In the genomic region with DNA sequence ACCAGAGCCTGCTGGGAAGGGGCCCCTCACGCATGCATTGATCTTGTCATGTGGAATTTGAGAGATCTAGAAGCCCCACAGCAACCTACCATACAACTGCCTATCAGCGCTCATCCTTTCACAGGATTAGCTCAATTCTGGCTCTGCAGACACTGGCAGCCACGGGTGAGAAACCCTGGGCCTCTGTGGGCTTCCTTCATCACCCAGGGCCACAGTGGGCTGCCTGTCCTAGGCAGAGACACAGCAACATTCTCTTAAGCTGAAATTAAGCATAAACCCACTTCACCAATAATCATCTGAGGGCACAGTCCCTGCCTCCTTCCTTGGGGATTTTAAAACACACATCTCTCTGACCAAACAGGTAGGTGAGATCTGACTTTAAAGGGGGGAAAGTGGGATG, we compare ENCODE assay signal across 36 cellular contexts. TPM values are rescaled to one million over a fixed set of nuclear protein-coding genes. Genes with fewer than 3 reads are reported as not detected.
DNase-seq lines count a peak whose midpoint lies in the region; ATAC-seq and TF ChIP-seq lines count a peak whose summit lies in the region.
"Had no signal": no experiment of that assay in that cellular context is flagged by ENCODE, and none has a peak within 500 bp of the region (broad histone marks: within the 10 kb centered on the region; RNA-seq: fewer than 3 reads in every experiment).

No MANE protein-coding gene starts in this region.

- no peak overlapping the region for H3K4me3 ChIP-seq in body of pancreas
- H3K4me3 ChIP-seq: A549; BLaER1; BLaER1 treated with 17β-estradiol and CSF1 and Interleukin-3, amounts not matched to agents 10 nM and 100 nM had no signal

- H3K9me3 ChIP-seq in body of pancreas: no peaks in the 10 kb centered on the region
- H3K9me3 ChIP-seq: A549; BE2C; BLaER1; BLaER1 treated with 17β-estradiol and CSF1 and Interleukin-3, amounts not matched to agents 10 nM and 100 nM; Caco-2 had no signal

- 71 to 78% methylated on average over 3 of the region's 3 CpGs for WGBS in body of pancreas, 2 donors

- H3K27ac ChIP-seq in body of pancreas: peak overlapping the region in 3 of 4 donors; percentile 21 to 86 (median 85)
- H3K27ac ChIP-seq: 22Rv1; A549; BLaER1; BLaER1 treated with 17β-estradiol and CSF1 and Interleukin-3, amounts not matched to agents 10 nM and 100 nM; C4-2B had no signal

- TF ChIP-seq POLR2A in body of pancreas (IDR thresholded peaks at IDR 0.05): no peak

- no peak overlapping the region for H3K27ac Mint-ChIP-seq in activated CD4-positive, alpha-beta T cell treated with anti-CD3 and anti-CD28 coated beads, Interleukin-2, amount 10 ng/mL, durations not matched to agents 24 days and 14 days
- H3K27ac Mint-ChIP-seq: B cell; CD14-positive monocyte; CD4-positive, alpha-beta memory T cell; CD4-positive, alpha-beta T cell; CD4-positive, CD25-positive, alpha-beta regulatory T cell; CD8-positive, alpha-beta memory T cell; CD8-positive, alpha-beta T cell had no signal

- no peaks in the 10 kb centered on the region for H3K36me3 Mint-ChIP-seq in activated CD4-positive, alpha-beta T cell treated with anti-CD3 and anti-CD28 coated beads, Interleukin-2, amount 10 ng/mL, durations not matched to agents 24 days and 14 days (ENCODE audit: low read depth)
- H3K36me3 Mint-ChIP-seq: CD14-positive monocyte; CD4-positive, alpha-beta memory T cell; CD4-positive, CD25-positive, alpha-beta regulatory T cell; CD8-positive, alpha-beta memory T cell; CD8-positive, alpha-beta T cell had no signal

- no peak for ATAC-seq in Right ventricle myocardium inferior
- ATAC-seq in body of pancreas: no peak
- ATAC-seq: A549; CD8-positive, alpha-beta T cell had no signal

- peaks cover 3% of the 10 kb centered on the region for H3K4me1 Mint-ChIP-seq in activated CD4-positive, alpha-beta T cell treated with anti-CD3 and anti-CD28 coated beads, Interleukin-2, amount 10 ng/mL, durations not matched to agents 24 days and 14 days
- H3K4me1 Mint-ChIP-seq: CD14-positive monocyte; CD4-positive, alpha-beta memory T cell had no signal

- peaks cover 2% of the 10 kb centered on the region for H3K27me3 Mint-ChIP-seq in activated CD4-positive, alpha-beta T cell treated with anti-CD3 and anti-CD28 coated beads, Interleukin-2, amount 10 ng/mL, durations not matched to agents 24 days and 14 days
- H3K27me3 Mint-ChIP-seq: CD4-positive, alpha-beta memory T cell; CD4-positive, alpha-beta T cell; CD4-positive, CD25-positive, alpha-beta regulatory T cell had no signal

- intact Hi-C loops in cardiac septum (cut with DNase I): no loop called here
- intact Hi-C loops in Right ventricle myocardium inferior (cut with DNase I): no loop called here
- intact Hi-C loops in body of pancreas (cut with DNase I): no loop called here
- intact Hi-C loops in activated CD4-positive, alpha-beta T cell treated with anti-CD3 and anti-CD28 coated beads, Interleukin-2, amount 10 ng/mL, durations not matched to agents 24 days and 14 days (cut with micrococcal nuclease): no loop called here

- peak; percentile 35 for DNase-seq in cardiac septum (ENCODE audit: low spot score)
- no peak for DNase-seq in Right ventricle myocardium inferior (ENCODE audit: missing footprints)
- DNase-seq in body of pancreas: no peak
- DNase-seq in mesenteric fat pad (ENCODE audit: low spot score): peak; percentile 85
- DNase-seq in NCI-H1436 treated with DMSO at 0.1 percent for 48 hours (lab: John Stamatoyannopoulos, UW): no peak
- DNase-seq in activated CD4-positive, alpha-beta T cell treated with anti-CD3 and anti-CD28 coated beads, Interleukin-2, amount 10 ng/mL, durations not matched to agents 24 days and 14 days: no peak
- DNase-seq: 8988T; ACHN; AML-193; BE2C; C1 segment of cervical spinal cord; Caco-2; Calu3; CD4-positive, alpha-beta memory T cell; CD4-positive, alpha-beta T cell; CD4-positive, CD25-positive, alpha-beta regulatory T cell; CD8-positive, alpha-beta memory T cell; CD8-positive, alpha-beta T cell; COR-L47; DMS 273 treated with DMSO at 0.1 percent for 48 hours; DMS153; DMS53; DMS79; DMS79 treated with DMSO at 0.1 percent for 48 hours; DND-41; EL had no signal

- H3K36me3 ChIP-seq in body of pancreas (replicated peaks in 1 of 2; ENCODE audit: insufficient read depth in 1 of 2, low read depth in 2 of 2): no peaks in the 10 kb centered on the region
- H3K36me3 ChIP-seq: BE2C; BLaER1; BLaER1 treated with 17β-estradiol and CSF1 and Interleukin-3, amounts not matched to agents 10 nM and 100 nM had no signal

- H3K4me1 ChIP-seq in body of pancreas: peaks cover 49% of the 10 kb centered on the region
- H3K4me1 ChIP-seq: A549, BE2C, Caco-2 had no signal

- no peak for TF ChIP-seq CTCF in body of pancreas (IDR thresholded peaks at IDR 0.05)

- H3K9me3 Mint-ChIP-seq in activated CD4-positive, alpha-beta T cell treated with anti-CD3 and anti-CD28 coated beads, Interleukin-2, amount 10 ng/mL, durations not matched to agents 24 days and 14 days: no peaks in the 10 kb centered on the region
- H3K9me3 Mint-ChIP-seq: CD14-positive monocyte; CD4-positive, alpha-beta memory T cell; CD4-positive, alpha-beta T cell; CD4-positive, CD25-positive, alpha-beta regulatory T cell; CD8-positive, alpha-beta memory T cell; CD8-positive, alpha-beta T cell had no signal

- H3K4me3 Mint-ChIP-seq in activated CD4-positive, alpha-beta T cell treated with anti-CD3 and anti-CD28 coated beads, Interleukin-2, amount 10 ng/mL, durations not matched to agents 24 days and 14 days: no peak overlapping the region
- H3K4me3 Mint-ChIP-seq: B cell; CD14-positive monocyte; CD4-positive, alpha-beta memory T cell; CD4-positive, alpha-beta T cell; CD4-positive, CD25-positive, alpha-beta regulatory T cell; CD8-positive, alpha-beta memory T cell; CD8-positive, alpha-beta T cell had no signal

- no peaks in the 10 kb centered on the region for H3K27me3 ChIP-seq in body of pancreas
- H3K27me3 ChIP-seq: BE2C; BLaER1; BLaER1 treated with 17β-estradiol and CSF1 and Interleukin-3, amounts not matched to agents 10 nM and 100 nM had no signal

RNA-seq across cellular contexts. Expression of a gene that starts 3.3 kb away (rescaled TPM):
- total RNA-seq in cardiac septum: not detected
- not detected for total RNA-seq in Right ventricle myocardium inferior
- total RNA-seq in body of pancreas: over 10,000 TPM; 15,993 to 74,693 TPM
- total RNA-seq in mesenteric fat pad: 9.3 TPM
- not detected in 2 replicates for total RNA-seq in activated CD4-positive, alpha-beta T cell treated with anti-CD3 and anti-CD28 coated beads, Interleukin-2, amount 10 ng/mL, durations not matched to agents 24 days and 14 days
- total RNA-seq: A172; A673; B cell; CD4-positive, alpha-beta memory T cell; CD4-positive, alpha-beta T cell; CD8-positive, alpha-beta memory T cell; CD8-positive, alpha-beta T cell; Daoy had no signal

RNA-seq across cellular contexts. Expression of a gene that starts 18.2 kb away (rescaled TPM):
- total RNA-seq in cardiac septum (not detected), Right ventricle myocardium inferior (not detected), body of pancreas (over 10,000 TPM; 29,602 to 44,177 TPM), mesenteric fat pad (5.0 TPM)
- not detected in 2 replicates for total RNA-seq in activated CD4-positive, alpha-beta T cell treated with anti-CD3 and anti-CD28 coated beads, Interleukin-2, amount 10 ng/mL, durations not matched to agents 24 days and 14 days
- total RNA-seq: A172; A673; B cell; CD4-positive, alpha-beta T cell; CD4-positive, CD25-positive, alpha-beta regulatory T cell; CD8-positive, alpha-beta memory T cell; CD8-positive, alpha-beta T cell; Daoy had no signal

Comparison
In these comparisons a context has a peak if more than half of its experiments do, and no peak if none do; other contexts are left out.
1. DNase-seq: peak in cardiac septum (single experiment) and mesenteric fat pad (single experiment); none in Right ventricle myocardium inferior (single experiment), body of pancreas (0 of 4), NCI-H1436 treated with DMSO at 0.1 percent for 48 hours (single experiment) and activated CD4-positive, alpha-beta T cell treated with anti-CD3 and anti-CD28 coated beads, Interleukin-2, amount 10 ng/mL, durations not matched to agents 24 days and 14 days (single experiment).
2. RNA of a gene that starts 3.3 kb away (total RNA-seq): 15,993 to 74,693 TPM in body of pancreas; 9.3 TPM in mesenteric fat pad (single experiment), not detected in cardiac septum (single experiment), not detected in Right ventricle myocardium inferior (single experiment) and not detected in activated CD4-positive, alpha-beta T cell treated with anti-CD3 and anti-CD28 coated beads, Interleukin-2, amount 10 ng/mL, durations not matched to agents 24 days and 14 days; every median in the first group is over 1,000 times any median in the second.
3. RNA of a gene that starts 18.2 kb away (total RNA-seq): 29,602 to 44,177 TPM in body of pancreas; 5.0 TPM in mesenteric fat pad (single experiment), not detected in cardiac septum (single experiment), not detected in Right ventricle myocardium inferior (single experiment) and not detected in activated CD4-positive, alpha-beta T cell treated with anti-CD3 and anti-CD28 coated beads, Interleukin-2, amount 10 ng/mL, durations not matched to agents 24 days and 14 days; every median in the first group is over 1,000 times any median in the second.